26 cellular contexts compared by ENCODE assay signal in genomic region chr2:238515411-238515810, GRCh38.
"Had no signal": no experiment of that assay in that cellular context is flagged by ENCODE, and none has a peak within 500 bp of the region (broad histone marks: within the 10 kb centered on the region; RNA-seq: fewer than 3 reads in every experiment).

No MANE protein-coding gene starts in this region.

- H3K27me3 Mint-ChIP-seq: activated CD4-positive, alpha-beta memory T cell treated with anti-CD3 and anti-CD28 coated beads for 36 hours had no signal

- H3K4me1 ChIP-seq: gastrocnemius medialis, sigmoid colon, tibial nerve had no signal

- H3K36me3 ChIP-seq: gastrocnemius medialis, sigmoid colon had no signal

- H3K4me3 Mint-ChIP-seq: activated CD4-positive, alpha-beta memory T cell treated with anti-CD3 and anti-CD28 coated beads for 36 hours; activated naive CD4-positive, alpha-beta T cell treated with anti-CD3 and anti-CD28 coated beads, Interleukin-2, amount 10 ng/mL, durations not matched to agents 7 days and 5 days; activated naive CD8-positive, alpha-beta T cell treated with anti-CD3 and anti-CD28 coated beads, Interleukin-2, amount 10 ng/mL, durations not matched to agents 7 days and 5 days; effector memory CD8-positive, alpha-beta T cell; immature natural killer cell; nephron; T-helper 1 cell treated with Interleukin-12 subunit alpha and Interleukin-12 subunit beta and Interleukin-4 antibody, amounts not matched to agents 30 μg/mL and 1 μg/mL, for 36 hours had no signal

- H3K27ac ChIP-seq: gastrocnemius medialis, sigmoid colon, VCaP had no signal

- H3K4me3 ChIP-seq: gastrocnemius medialis, lung, mucosa of descending colon, sigmoid colon, tibial nerve had no signal

- DNase-seq: activated CD4-positive, alpha-beta memory T cell treated with anti-CD3 and anti-CD28 coated beads for 36 hours; activated CD4-positive, alpha-beta T cell treated with anti-CD3 and anti-CD28 coated beads for 48 hours; activated CD8-positive, alpha-beta memory T cell treated with anti-CD3 and anti-CD28 coated beads, Interleukin-2, amount 50 U/mL, for 4 hours; activated gamma-delta T cell; activated naive CD4-positive, alpha-beta T cell treated with anti-CD3 and anti-CD28 coated beads, Interleukin-2, amount 10 ng/mL, durations not matched to agents 7 days and 5 days; activated naive CD8-positive, alpha-beta T cell treated with anti-CD3 and anti-CD28 coated beads, Interleukin-2, amount 10 ng/mL, durations not matched to agents 7 days and 5 days; activated T-cell treated with anti-CD3 and anti-CD28 coated beads, Interleukin-2, amount 50 U/mL, for 1 hour; amniotic stem cell; caudate nucleus; cortex of kidney; effector memory CD8-positive, alpha-beta T cell; gastrocnemius medialis; head of caudate nucleus; hypothalamus; immature natural killer cell; kidney; mucosa of descending colon; sigmoid colon; stimulated activated naive CD4-positive, alpha-beta T cell treated with Interleukin-2 at 50 U/mL for 16 hours; SW 1271; T-helper 9 cell had no signal

- H3K27ac Mint-ChIP-seq: activated CD4-positive, alpha-beta memory T cell treated with anti-CD3 and anti-CD28 coated beads for 36 hours; activated naive CD4-positive, alpha-beta T cell treated with anti-CD3 and anti-CD28 coated beads, Interleukin-2, amount 10 ng/mL, durations not matched to agents 7 days and 5 days; activated naive CD8-positive, alpha-beta T cell treated with anti-CD3 and anti-CD28 coated beads, Interleukin-2, amount 10 ng/mL, durations not matched to agents 7 days and 5 days; effector memory CD8-positive, alpha-beta T cell; immature natural killer cell; nephron; T-helper 1 cell treated with Interleukin-12 subunit alpha and Interleukin-12 subunit beta and Interleukin-4 antibody, amounts not matched to agents 30 μg/mL and 1 μg/mL, for 36 hours had no signal

- ATAC-seq: effector memory CD8-positive, alpha-beta T cell; gastrocnemius medialis; mucosa of descending colon had no signal

- H3K4me1 Mint-ChIP-seq: immature natural killer cell had no signal

- H3K27me3 ChIP-seq: gastrocnemius medialis, sigmoid colon, tibial nerve had no signal
